ENCODE assay signal across 8 cellular contexts in the genomic region with DNA sequence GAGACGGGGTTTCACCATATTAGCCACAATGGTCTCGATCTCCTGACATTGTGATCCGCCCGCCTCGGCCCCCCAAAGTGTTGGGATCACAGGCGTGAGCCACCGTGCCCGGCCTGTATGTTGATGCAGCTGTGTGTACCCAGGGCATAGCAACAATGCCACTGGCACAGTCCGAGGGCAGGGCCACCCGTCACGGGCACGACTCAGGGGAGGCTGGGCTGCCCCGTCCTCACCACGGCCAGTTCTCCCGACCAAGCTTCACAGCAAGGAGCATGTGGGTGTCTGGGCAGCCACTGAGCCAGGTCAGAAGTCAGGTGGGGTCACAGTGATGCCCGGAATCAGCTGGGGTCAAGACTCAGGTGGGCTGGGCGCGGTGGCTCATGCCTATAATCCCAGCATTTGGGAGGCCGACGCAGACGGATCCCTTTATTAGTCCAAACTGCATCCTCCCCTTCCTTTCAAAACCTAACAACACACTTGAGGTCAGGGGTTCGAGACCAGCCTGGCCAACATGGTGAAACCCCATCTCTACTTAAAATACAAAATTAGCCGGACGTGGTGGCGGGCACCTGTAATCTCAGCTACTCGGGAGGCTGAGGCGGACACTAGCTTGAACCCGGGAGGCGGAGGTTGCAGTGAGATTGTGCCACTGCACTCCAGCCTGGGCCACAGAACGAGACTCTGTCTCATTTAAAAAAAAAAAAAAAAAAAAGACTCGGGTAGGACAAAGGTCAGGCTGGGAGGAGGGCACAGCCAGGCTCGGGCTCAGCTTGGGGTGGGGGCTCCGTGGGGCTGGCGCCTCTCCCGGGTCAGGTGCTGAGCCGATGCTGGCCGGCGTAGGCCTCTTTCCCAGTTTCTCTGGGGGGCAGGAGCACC. TPM values are rescaled to one million over a fixed set of nuclear protein-coding genes. Genes with fewer than 3 reads are reported as not detected.
DNase-seq lines count a peak whose midpoint lies in the region; ATAC-seq and TF ChIP-seq lines count a peak whose summit lies in the region.

No MANE protein-coding gene starts in this region.

- no TSS peak for BruUV-seq in A673 (replicated peaks; lab: Mats Ljungman, UMichigan)

- H3K9me3 Mint-ChIP-seq in IgD-negative memory B cell = no peaks in the 10 kb centered on the region
- H3K9me3 Mint-ChIP-seq in central memory CD8-positive, alpha-beta T cell = no peaks in the 10 kb centered on the region

- peaks cover 3% of the 10 kb centered on the region for H3K27me3 Mint-ChIP-seq in IgD-negative memory B cell
- no peaks in the 10 kb centered on the region for H3K27me3 Mint-ChIP-seq in central memory CD8-positive, alpha-beta T cell

- intact Hi-C loops in A673 (cut with micrococcal nuclease; ENCODE audit: unreplicated experiment) = loop anchor here (5.0 kb wide), 1 partner anchor 42 kb away; a partner anchor contains a TSS

- H3K27ac Mint-ChIP-seq in IgD-negative memory B cell = peak overlapping the region; percentile 69 to 88 (median 76)
- H3K27ac Mint-ChIP-seq in central memory CD8-positive, alpha-beta T cell (ENCODE audit: low read depth) = peak overlapping the region; percentile 55

- H3K36me3 Mint-ChIP-seq in IgD-negative memory B cell = peaks cover 2% of the 10 kb centered on the region
- peaks cover 6% of the 10 kb centered on the region for H3K36me3 Mint-ChIP-seq in central memory CD8-positive, alpha-beta T cell (ENCODE audit: insufficient read depth)

- ATAC-seq in central memory CD8-positive, alpha-beta T cell (replicated peaks; ENCODE audit: extremely low read depth, poor library complexity, severe bottlenecking) = no peak
- ATAC-seq in GM21360 (IDR thresholded peaks at IDR 0.05; ENCODE audit: unreplicated experiment) (no peak), HG03097 (IDR thresholded peaks at IDR 0.05; ENCODE audit: low FRiP score, unreplicated experiment) (no peak), GM21786 (IDR thresholded peaks at IDR 0.05; ENCODE audit: unreplicated experiment) (no peak)

- peaks cover 5 to 9% (median 7%) of the 10 kb centered on the region in 3 donors for H3K4me1 Mint-ChIP-seq in IgD-negative memory B cell
- H3K4me1 Mint-ChIP-seq in central memory CD8-positive, alpha-beta T cell = peaks cover 15% of the 10 kb centered on the region

- H3K36me3 ChIP-seq in A673 (ENCODE audit: insufficient read depth, low read length, poor library complexity, severe bottlenecking) (peaks cover 3% of the 10 kb centered on the region), mucosa of stomach (ENCODE audit: control insufficient read depth, insufficient read depth, low read length) (no peaks in the 10 kb centered on the region)

- H3K27ac ChIP-seq in A673 (ENCODE audit: low read depth, low read length, poor library complexity, severe bottlenecking) = peak overlapping the region; percentile 95

- H3K27me3 ChIP-seq in A673 (replicated peaks; ENCODE audit: insufficient read depth, low read depth, low read length, poor library complexity) = no peaks in the 10 kb centered on the region
- H3K27me3 ChIP-seq in mucosa of stomach (ENCODE audit: control insufficient read depth, insufficient read depth, low read length) = peaks cover 8% of the 10 kb centered on the region

- peak overlapping the region; percentile 70 for H3K9ac ChIP-seq in mucosa of stomach (ENCODE audit: low read length)

- no peak for TF ChIP-seq CTCF in A673 (conservative IDR thresholded peaks at IDR 0.05; ENCODE audit: low read depth, low read length)

- DNase-seq in A673 (ENCODE audit: low spot score) = no peak
- DNase-seq in central memory CD8-positive, alpha-beta T cell (ENCODE audit: low spot score in 2 of 2) = no peak
- no peak for DNase-seq in islet precursor cell

- POLR2A ChIA-PET in A673 (lab: Charles Lee; ENCODE audit: low non-redundant PET) = interaction anchor here (0.7 kb wide), 1 partner anchor 21 kb away, joined by 11 read pairs; no protein-coding TSS in a partner anchor

- CTCF ChIA-PET in A673 (lab: Charles Lee) = interaction anchor here (0.6 to 1.0 kb wide), 2 partner anchors 19 to 24 kb away, joined by 3 to 11 read pairs; no protein-coding TSS in a partner anchor

- H3K4me3 Mint-ChIP-seq in IgD-negative memory B cell = peak overlapping the region; percentile 82 to 90 (median 86)
- peak overlapping the region; percentile 83 for H3K4me3 Mint-ChIP-seq in central memory CD8-positive, alpha-beta T cell

- H3K4me1 ChIP-seq in A673 (ENCODE audit: insufficient read depth, low read length, poor library complexity, severe bottlenecking) = peaks cover 13% of the 10 kb centered on the region
- H3K4me1 ChIP-seq in mucosa of stomach (ENCODE audit: control insufficient read depth, insufficient read depth, low read length) = peaks cover 28% of the 10 kb centered on the region

- H3K4me3 ChIP-seq in A673 (ENCODE audit: low read depth, low read length, poor library complexity, severe bottlenecking) (peak overlapping the region; percentile 100), mucosa of stomach (ENCODE audit: low read length) (peak overlapping the region; percentile 63)

- H3K9me3 ChIP-seq in A673 (ENCODE audit: low read depth, low read length, poor library complexity, severe bottlenecking) = no peaks in the 10 kb centered on the region
- H3K9me3 ChIP-seq in mucosa of stomach (ENCODE audit: control insufficient read depth, low read length) = no peaks in the 10 kb centered on the region

RNA-seq across cellular contexts. Expression of a gene that starts 1.2 kb away (rescaled TPM):
- total RNA-seq in A673 (2021) = 109 and 113 TPM in 2 replicates
- polyA plus RNA-seq in IgD-negative memory B cell = 20.1 TPM

RNA-seq across cellular contexts. Expression of a gene that starts 13.5 kb away (rescaled TPM):
- 1.0 and 2.5 TPM in 2 replicates for total RNA-seq in A673 (2021)
- 15.8 TPM for polyA plus RNA-seq in IgD-negative memory B cell

RNA-seq across cellular contexts. Expression of a gene that starts 23.1 kb away (rescaled TPM):
- 20.7 and 22.2 TPM in 2 replicates for total RNA-seq in A673 (2021)
- polyA plus RNA-seq in IgD-negative memory B cell = 13.8 TPM

RNA-seq across cellular contexts. Expression of a gene that starts 34.1 kb away (rescaled TPM):
- 0.59 and 0.84 TPM in 2 replicates for total RNA-seq in A673 (2021)
- 0.36 TPM for polyA plus RNA-seq in IgD-negative memory B cell

RNA-seq across cellular contexts. Expression of a gene that starts 42.0 kb away (rescaled TPM):
- total RNA-seq in A673 (2021) = 865 TPM in 2 replicates
- polyA plus RNA-seq in IgD-negative memory B cell = 287 TPM
